Comparison of ENCODE assay signal across 8 cellular contexts in the genomic region with DNA sequence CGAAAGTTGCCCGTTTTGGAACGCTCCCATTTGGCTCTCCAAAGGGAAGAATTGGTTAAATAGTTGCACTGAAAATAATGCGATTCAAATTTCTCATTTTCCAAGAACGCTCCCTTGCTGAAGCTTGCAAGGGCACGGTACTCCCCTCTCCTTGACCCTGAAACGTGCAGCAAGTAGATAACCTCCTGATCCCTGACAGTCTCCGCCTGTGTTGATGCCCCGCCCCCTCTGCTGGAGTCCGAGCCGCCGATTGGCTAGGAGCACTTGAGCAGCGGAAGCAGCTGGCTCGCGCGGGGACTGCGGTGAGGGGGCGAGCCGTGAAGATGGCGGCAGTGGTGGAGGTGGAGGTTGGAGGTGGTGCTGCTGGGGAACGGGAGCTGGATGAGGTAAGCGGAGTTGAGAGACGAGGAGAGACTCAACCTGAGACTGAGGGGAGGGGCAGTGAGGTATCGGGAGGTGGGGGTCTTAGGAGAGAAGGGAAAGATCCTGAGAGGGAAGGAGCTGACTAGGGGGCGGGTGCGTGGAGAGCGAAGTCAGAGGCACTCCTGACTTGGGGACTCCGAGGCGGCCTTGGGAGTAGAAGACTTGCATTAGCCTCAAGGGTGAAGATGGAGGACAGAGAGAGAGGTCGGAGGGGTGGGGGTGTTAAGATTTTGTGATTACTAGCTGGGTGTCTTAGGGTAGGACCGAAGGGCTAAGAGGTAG. TPM values are rescaled to one million over a fixed set of nuclear protein-coding genes. Genes with fewer than 3 reads are reported as not detected.
A peak's percentile ranks its signal among the peaks of the same experiment; 100 is the strongest.
DNase-seq lines count a peak whose midpoint lies in the region; ATAC-seq and TF ChIP-seq lines count a peak whose summit lies in the region.

A gene (plus strand): TSS at position 308 of the 705 bp plus-strand sequence. CDS start 16 bp downstream, at position 324.

- H3K9me3 ChIP-seq in PC-3 (ENCODE audit: low read length) (no peaks in the 10 kb centered on the region), mucosa of stomach (ENCODE audit: control insufficient read depth, low read length) (no peaks in the 10 kb centered on the region)

- no peaks in the 10 kb centered on the region for H3K9me2 ChIP-seq in PC-3 (replicated peaks; ENCODE audit: low read length)

- H3K79me2 ChIP-seq in PC-3 (ENCODE audit: low read length) = peaks cover 68% of the 10 kb centered on the region

- H3K4me2 ChIP-seq in PC-3 (ENCODE audit: low read length) = peak within 1 kb of the TSS; percentile 80

- TF ChIP-seq POLR2A in erythroblast (IDR thresholded peaks at IDR 0.05; ENCODE audit: low read length) = peak; percentile 70

- no peaks in the 10 kb centered on the region for H3K36me3 ChIP-seq in PC-3 (ENCODE audit: low read depth, low read length)
- H3K36me3 ChIP-seq in mucosa of stomach (ENCODE audit: control insufficient read depth, insufficient read depth, low read length) = no peaks in the 10 kb centered on the region

- TF ChIP-seq EP300 in Ishikawa (IDR thresholded peaks at IDR 0.05; ENCODE audit: borderline replicate concordance) = no peak; the same call in 1 of the 2 replicates

- H3K27me3 ChIP-seq in PC-3 (ENCODE audit: low read length) = no peaks in the 10 kb centered on the region
- H3K27me3 ChIP-seq in mucosa of stomach (ENCODE audit: control insufficient read depth, insufficient read depth, low read length) = no peaks in the 10 kb centered on the region

- no TSS peak for BruUV-seq in PC-3 (replicated peaks; lab: Mats Ljungman, UMichigan)

- peak within 1 kb of the TSS; percentile 87 for H3K9ac ChIP-seq in PC-3 (ENCODE audit: low read length)
- peak within 1 kb of the TSS; percentile 71 for H3K9ac ChIP-seq in mucosa of stomach (ENCODE audit: low read length)

- no peaks in the 10 kb centered on the region for H3F3A ChIP-seq in PC-3 (ENCODE audit: low read length, unreplicated experiment)

- H3K4me3 ChIP-seq in PC-3 (ENCODE audit: low read length) (peak within 1 kb of the TSS; percentile 76), mucosa of stomach (ENCODE audit: low read length) (peak within 1 kb of the TSS; percentile 75)

- TF ChIP-seq CTCF in PC-3 (conservative IDR thresholded peaks at IDR 0.05; ENCODE audit: low read depth, low read length) = no peak

- H3K27ac ChIP-seq in PC-3 (ENCODE audit: low read length) = peak within 1 kb of the TSS; percentile 74

- DNase-seq in DMS 273 treated with DMSO at 0.1 percent for 48 hours (lab: John Stamatoyannopoulos, UW) = peak; percentile 82
- DNase-seq in PC-3 = peak; percentile 96
- peak; percentile 95 for DNase-seq in activated T-cell treated with anti-CD3 and anti-CD28 coated beads, Interleukin-2, amount 50 U/mL, for 1 hour
- peak; percentile 98 to 99 for DNase-seq in erythroblast (lab: John Stamatoyannopoulos, UW)
- peak; percentile 98 for DNase-seq in stimulated activated CD8-positive, alpha-beta memory T cell treated with anti-CD3 and anti-CD28 coated beads, Interleukin-7, amount 100 ng/mL, for 24 hours (ENCODE audit: low read depth)

- intact Hi-C loops in PC-3 (cut with micrococcal nuclease) = no loop called here

- ATAC-seq in GM21576 (IDR thresholded peaks at IDR 0.05; ENCODE audit: unreplicated experiment) (peak; percentile 80), PC-3 (peak; percentile 95)

- no peak for TF ChIP-seq RAD21 in Ishikawa (IDR thresholded peaks at IDR 0.05; ENCODE audit: low read depth)

- H3K4me1 ChIP-seq in PC-3 (ENCODE audit: insufficient read depth, low read length) (peaks cover 26% of the 10 kb centered on the region), mucosa of stomach (ENCODE audit: control insufficient read depth, insufficient read depth, low read length) (peaks cover 11% of the 10 kb centered on the region)

- POLR2A ChIA-PET in PC-3 (lab: Charles Lee; ENCODE audit: unreplicated experiment) = interaction anchor here (0.6 kb wide), 2 partner anchors 36 to 84 kb away, joined by 3 read pairs; no protein-coding TSS in a partner anchor

- peak within 1 kb of the TSS; percentile 94 for H2AFZ ChIP-seq in PC-3 (ENCODE audit: low read length)

- CTCF ChIA-PET in PC-3 (lab: Charles Lee) = interaction anchor here (1.0 kb wide), 1 partner anchor 502 kb away, joined by 5 read pairs; no protein-coding TSS in a partner anchor

- peaks cover 8% of the 10 kb centered on the region for H4K20me1 ChIP-seq in PC-3 (ENCODE audit: low read length)

TF ChIP-seq in Ishikawa, 13 proteins besides CTCF, POLR2A, EP300 and RAD21:
- no peak for TF ChIP-seq FOXM1 (IDR thresholded peaks at IDR 0.05; ENCODE audit: borderline replicate concordance, low read depth)
- TF ChIP-seq, protein P1, sequence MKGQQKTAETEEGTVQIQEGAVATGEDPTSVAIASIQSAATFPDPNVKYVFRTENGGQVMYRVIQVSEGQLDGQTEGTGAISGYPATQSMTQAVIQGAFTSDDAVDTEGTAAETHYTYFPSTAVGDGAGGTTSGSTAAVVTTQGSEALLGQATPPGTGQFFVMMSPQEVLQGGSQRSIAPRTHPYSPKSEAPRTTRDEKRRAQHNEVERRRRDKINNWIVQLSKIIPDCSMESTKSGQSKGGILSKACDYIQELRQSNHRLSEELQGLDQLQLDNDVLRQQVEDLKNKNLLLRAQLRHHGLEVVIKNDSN (IDR thresholded peaks at IDR 0.05) = no peak
- TF ChIP-seq, protein P2, sequence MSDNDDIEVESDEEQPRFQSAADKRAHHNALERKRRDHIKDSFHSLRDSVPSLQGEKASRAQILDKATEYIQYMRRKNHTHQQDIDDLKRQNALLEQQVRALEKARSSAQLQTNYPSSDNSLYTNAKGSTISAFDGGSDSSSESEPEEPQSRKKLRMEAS (IDR thresholded peaks at IDR 0.05) = no peak
- TF ChIP-seq, protein P3, sequence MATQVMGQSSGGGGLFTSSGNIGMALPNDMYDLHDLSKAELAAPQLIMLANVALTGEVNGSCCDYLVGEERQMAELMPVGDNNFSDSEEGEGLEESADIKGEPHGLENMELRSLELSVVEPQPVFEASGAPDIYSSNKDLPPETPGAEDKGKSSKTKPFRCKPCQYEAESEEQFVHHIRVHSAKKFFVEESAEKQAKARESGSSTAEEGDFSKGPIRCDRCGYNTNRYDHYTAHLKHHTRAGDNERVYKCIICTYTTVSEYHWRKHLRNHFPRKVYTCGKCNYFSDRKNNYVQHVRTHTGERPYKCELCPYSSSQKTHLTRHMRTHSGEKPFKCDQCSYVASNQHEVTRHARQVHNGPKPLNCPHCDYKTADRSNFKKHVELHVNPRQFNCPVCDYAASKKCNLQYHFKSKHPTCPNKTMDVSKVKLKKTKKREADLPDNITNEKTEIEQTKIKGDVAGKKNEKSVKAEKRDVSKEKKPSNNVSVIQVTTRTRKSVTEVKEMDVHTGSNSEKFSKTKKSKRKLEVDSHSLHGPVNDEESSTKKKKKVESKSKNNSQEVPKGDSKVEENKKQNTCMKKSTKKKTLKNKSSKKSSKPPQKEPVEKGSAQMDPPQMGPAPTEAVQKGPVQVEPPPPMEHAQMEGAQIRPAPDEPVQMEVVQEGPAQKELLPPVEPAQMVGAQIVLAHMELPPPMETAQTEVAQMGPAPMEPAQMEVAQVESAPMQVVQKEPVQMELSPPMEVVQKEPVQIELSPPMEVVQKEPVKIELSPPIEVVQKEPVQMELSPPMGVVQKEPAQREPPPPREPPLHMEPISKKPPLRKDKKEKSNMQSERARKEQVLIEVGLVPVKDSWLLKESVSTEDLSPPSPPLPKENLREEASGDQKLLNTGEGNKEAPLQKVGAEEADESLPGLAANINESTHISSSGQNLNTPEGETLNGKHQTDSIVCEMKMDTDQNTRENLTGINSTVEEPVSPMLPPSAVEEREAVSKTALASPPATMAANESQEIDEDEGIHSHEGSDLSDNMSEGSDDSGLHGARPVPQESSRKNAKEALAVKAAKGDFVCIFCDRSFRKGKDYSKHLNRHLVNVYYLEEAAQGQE (IDR thresholded peaks at IDR 0.05; ENCODE audit: low read depth) = no peak
- TF ChIP-seq EGR1 (IDR thresholded peaks at IDR 0.05) = peak; percentile 91
- 0 out of 2 replicates have a peak, but pooled peaks have one; percentile 49 for TF ChIP-seq ZBTB7A (IDR thresholded peaks at IDR 0.05; ENCODE audit: low read depth)
- TF ChIP-seq TCF12 (IDR thresholded peaks at IDR 0.05; ENCODE audit: low read depth) = peak; percentile 0; the same call in 1 of the 2 replicates
- TF ChIP-seq YY1 (IDR thresholded peaks at IDR 0.05; ENCODE audit: low read depth) = peak; percentile 96
- TF ChIP-seq TAF1 (IDR thresholded peaks at IDR 0.05; ENCODE audit: low read depth) = peak; percentile 91
- TF ChIP-seq NFIC (IDR thresholded peaks at IDR 0.05) = no peak; the same call in 1 of the 2 replicates
- TF ChIP-seq CEBPB (IDR thresholded peaks at IDR 0.05) = no peak
- TF ChIP-seq TEAD4 (IDR thresholded peaks at IDR 0.05) = no peak
- TF ChIP-seq CREB1 (IDR thresholded peaks at IDR 0.05; ENCODE audit: low read depth) = no peak

RNA-seq across cellular contexts. Expression of the gene that starts here (rescaled TPM):
- total RNA-seq in PC-3 (2014; rRNA removed) = 37.3 and 40.2 TPM in 2 replicates

Comparison
In these comparisons a context has a peak if more than half of its experiments do, and no peak if none do; other contexts are left out.
1. Peak in every context shown above with its lines: DNase-seq, ATAC-seq, H3K4me3 ChIP-seq and H3K27ac ChIP-seq.